Comparison of ENCODE assay signal across 8 cellular contexts in the genomic region with DNA sequence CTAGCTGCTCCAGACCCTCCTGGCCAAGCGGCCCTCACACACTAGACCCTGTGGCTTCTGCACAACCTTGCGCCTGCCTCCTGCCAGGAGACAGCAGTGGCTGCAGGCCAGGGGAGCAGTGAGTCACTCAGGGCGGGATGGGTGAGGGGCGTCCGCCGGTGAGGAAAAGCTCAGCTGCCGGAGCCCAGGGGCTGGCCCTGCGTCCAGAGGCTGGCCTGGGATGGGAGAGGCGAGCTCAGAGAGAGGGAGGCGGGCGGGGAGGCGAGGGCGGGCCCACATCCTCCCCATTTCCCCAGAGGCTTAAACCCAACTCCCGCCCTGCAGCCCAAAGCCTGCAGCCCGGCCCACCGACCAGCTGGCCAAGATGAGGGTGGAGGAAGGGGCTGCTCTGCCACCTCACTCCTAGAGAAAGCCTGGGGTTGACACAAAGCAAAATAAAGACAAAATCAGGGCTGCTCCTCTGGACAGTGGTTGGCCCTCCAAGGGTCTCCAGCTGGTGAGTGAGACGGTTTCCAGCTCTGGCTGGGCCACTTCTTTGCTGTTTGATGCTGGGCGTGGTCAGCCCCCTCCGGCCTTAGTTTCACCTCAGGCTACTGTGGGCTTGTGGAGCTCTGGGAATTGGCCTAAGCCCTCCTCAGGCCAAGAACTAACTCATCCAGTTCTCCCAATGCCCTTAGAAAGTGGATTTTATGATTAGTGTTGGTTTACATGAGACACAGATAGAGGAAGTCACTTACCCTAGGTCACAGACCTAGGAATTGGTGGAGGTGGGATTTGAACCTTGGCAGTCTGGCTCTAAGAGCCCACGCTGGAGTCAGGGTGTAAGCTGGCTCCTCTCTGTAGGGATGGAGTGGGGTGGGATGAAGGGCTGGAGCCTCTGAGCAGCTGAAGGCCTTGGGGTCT. TPM values are rescaled to one million over a fixed set of nuclear protein-coding genes. Genes with fewer than 3 reads are reported as not detected.
A peak's percentile ranks its signal among the peaks of the same experiment; 100 is the strongest.
DNase-seq lines count a peak whose midpoint lies in the region; ATAC-seq and TF ChIP-seq lines count a peak whose summit lies in the region.

No MANE protein-coding gene starts in this region.

- no peaks in the 10 kb centered on the region for H3K9me3 ChIP-seq in prostate gland

- peak; percentile 35 for ATAC-seq in GM21717 (IDR thresholded peaks at IDR 0.05; ENCODE audit: unreplicated experiment)

- DNase-seq in EH (ENCODE audit: low read depth) (peak; percentile 84), NCI-H226 (peak; percentile 85), fibroblast of gingiva (ENCODE audit: low read depth) (peak; percentile 36), occipital lobe (lab: John Stamatoyannopoulos, UW) (peak; percentile 47), prostate gland (ENCODE audit: low spot score) (no peak), NCI-H1417 treated with DMSO at 0.1 percent for 48 hours (lab: John Stamatoyannopoulos, UW) (no peak)
- no peak for DNase-seq in activated naive CD4-positive, alpha-beta T cell (lab: John Stamatoyannopoulos, UW)

- intact Hi-C loops in prostate gland (cut with DNase I) = no loop called here

- TF ChIP-seq POLR2A in prostate gland (IDR thresholded peaks at IDR 0.05) = no peak

- H3K27ac ChIP-seq in prostate gland = no peak overlapping the region

- no peak for TF ChIP-seq CTCF in prostate gland (IDR thresholded peaks at IDR 0.05)

- no peaks in the 10 kb centered on the region for H3K27me3 ChIP-seq in prostate gland (replicated peaks; ENCODE audit: insufficient read depth)

- H3K36me3 ChIP-seq in prostate gland = no peaks in the 10 kb centered on the region

- 53% methylated on average over 20 of the region's 20 CpGs for WGBS in prostate gland

- H3K4me1 ChIP-seq in prostate gland (replicated peaks) = no peaks in the 10 kb centered on the region

- H3K4me3 ChIP-seq in prostate gland = no peak overlapping the region

RNA-seq across cellular contexts. Expression of a gene that starts 50.6 kb away (rescaled TPM):
- total RNA-seq in occipital lobe = 14.3 TPM
- 10 to 100 TPM; 58.2 to 94.2 TPM for total RNA-seq in prostate gland

Comparison
In these comparisons a context has a peak if more than half of its experiments do, and no peak if none do; other contexts are left out.
1. DNase-seq: peak in EH (single experiment), NCI-H226 (single experiment), fibroblast of gingiva (single experiment) and occipital lobe (single experiment); none in prostate gland (single experiment), activated naive CD4-positive, alpha-beta T cell (0 of 4) and NCI-H1417 treated with DMSO at 0.1 percent for 48 hours (single experiment).